9 cellular contexts compared by ENCODE assay signal in the genomic region with DNA sequence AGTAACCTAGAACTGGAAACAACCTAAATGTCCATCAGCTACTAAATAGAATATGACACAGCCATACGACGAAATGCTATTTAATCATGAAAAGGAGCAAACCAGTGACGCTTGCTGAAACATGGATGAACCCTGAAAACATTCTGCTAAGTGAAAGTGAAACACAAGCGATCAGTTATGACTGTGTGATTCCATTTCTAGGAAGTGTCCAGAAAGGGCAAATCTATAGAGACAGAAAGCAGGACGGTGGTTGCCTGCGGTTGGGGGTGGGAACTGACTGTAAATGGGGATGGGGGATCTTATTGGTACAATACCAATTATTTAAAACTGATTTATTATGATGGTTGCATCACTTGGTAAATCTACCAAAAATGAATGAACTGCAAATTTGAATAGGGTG.
DNase-seq lines count a peak whose midpoint lies in the region; ATAC-seq, FAIRE-seq and TF ChIP-seq lines count a peak whose summit lies in the region.
"Had no signal": no experiment of that assay in that cellular context is flagged by ENCODE, and none has a peak within 500 bp of the region (broad histone marks: within the 10 kb centered on the region; RNA-seq: fewer than 3 reads in every experiment).

No MANE protein-coding gene starts in this region.

- H3K4me3 ChIP-seq in Karpas-422 (ENCODE audit: low read length) (no peak overlapping the region), BE2C (ENCODE audit: low read depth, low read length) (no peak overlapping the region)

- H3K27me3 Mint-ChIP-seq in T-cell (no peaks in the 10 kb centered on the region), natural killer cell (ENCODE audit: low read depth in 2 of 2) (no peaks in the 10 kb centered on the region)

- no peak for DNase-seq in GM18507 (ENCODE audit: extremely low spot score, insufficient read length, low read depth)
- no peak for DNase-seq in T-cell
- no peak for DNase-seq in natural killer cell
- DNase-seq in NCI-H2227 (lab: John Stamatoyannopoulos, UW; ENCODE audit: unreplicated experiment), result no peak
- DNase-seq in Karpas-422, result no peak
- DNase-seq in effector CD4-positive, alpha-beta T cell, result no peak
- DNase-seq in BE2C, result no peak

- H3K36me3 ChIP-seq in Karpas-422 (ENCODE audit: insufficient read depth, low read length) (no peaks in the 10 kb centered on the region), BE2C (no peaks in the 10 kb centered on the region)

- H3K4me2 ChIP-seq in Karpas-422 (ENCODE audit: low read depth, low read length, poor library complexity, severe bottlenecking), result no peak overlapping the region

- ATAC-seq in HG02678 (IDR thresholded peaks at IDR 0.05; ENCODE audit: unreplicated experiment), result peak; percentile 73
- peak; percentile 42 to 60 (median 53) for ATAC-seq in T-cell (replicated peaks in 1 of 4)
- ATAC-seq in natural killer cell, result peak; percentile 73 to 78 (median 77)

- intact Hi-C loops in natural killer cell (cut with micrococcal nuclease), result loop anchor here (5.0 kb wide), 2 partner anchors 48 to 72 kb away; no protein-coding TSS in a partner anchor

- H3K4me1 ChIP-seq in Karpas-422 (ENCODE audit: low read length) (peaks cover 4% of the 10 kb centered on the region; the same call in 1 of the 2 replicates), BE2C (no peaks in the 10 kb centered on the region)

- no peak overlapping the region for H3K9ac ChIP-seq in Karpas-422 (ENCODE audit: low read length)

- POLR2A ChIA-PET in T-cell (lab: Charles Lee), result interaction anchor here in 1 of 2 donors (0.6 kb wide), 1 partner anchor 28 kb away, joined by 3 read pairs; no protein-coding TSS in a partner anchor

- TF ChIP-seq CTCF in natural killer cell (IDR thresholded peaks at IDR 0.05) (no peak), BE2C (IDR thresholded peaks at IDR 0.05; ENCODE audit: low read depth, low read length) (no peak)

- H3K9me3 Mint-ChIP-seq in T-cell (no peaks in the 10 kb centered on the region), natural killer cell (no peaks in the 10 kb centered on the region)

- no peaks in the 10 kb centered on the region for H3K9me2 ChIP-seq in Karpas-422 (replicated peaks; ENCODE audit: insufficient read depth, low read length)

- no peak overlapping the region for H2AFZ ChIP-seq in Karpas-422 (ENCODE audit: low read length)

- H3K27me3 ChIP-seq in Karpas-422 (ENCODE audit: low read length), result no peaks in the 10 kb centered on the region
- H3K27me3 ChIP-seq in BE2C, result no peaks in the 10 kb centered on the region

- H3K4me1 Mint-ChIP-seq in T-cell (peaks cover 83 to 90% (median 87%) of the 10 kb centered on the region in 3 donors), natural killer cell (peaks cover 72 to 73% of the 10 kb centered on the region in 2 donors)

- H4K20me1 ChIP-seq in Karpas-422 (ENCODE audit: insufficient read depth, low read depth, low read length), result no peaks in the 10 kb centered on the region

- H3K27ac Mint-ChIP-seq in T-cell, result peak overlapping the region; percentile 84 to 85
- peak overlapping the region; percentile 76 to 92 for H3K27ac Mint-ChIP-seq in natural killer cell

- peak overlapping the region; percentile 72 to 85 (median 80) for H3K4me3 Mint-ChIP-seq in T-cell
- peak overlapping the region; percentile 91 for H3K4me3 Mint-ChIP-seq in natural killer cell

- H3K9me3 ChIP-seq in Karpas-422 (ENCODE audit: low read length), result no peaks in the 10 kb centered on the region
- no peaks in the 10 kb centered on the region for H3K9me3 ChIP-seq in BE2C

- CTCF ChIA-PET in T-cell (lab: Charles Lee), result interaction anchor here (0.6 to 5.6 kb wide), 5 partner anchors 18 to 48 kb away, joined by 3 to 38 read pairs (median 4); no protein-coding TSS in a partner anchor

- FAIRE-seq in GM18507 (lab: Jason Lieb, UNC), result peak; percentile 77
- FAIRE-seq: keratinocyte had no signal

- H3K36me3 Mint-ChIP-seq in T-cell (peaks cover 28% of the 10 kb centered on the region), natural killer cell (no peaks in the 10 kb centered on the region)

- no peaks in the 10 kb centered on the region for H3K79me2 ChIP-seq in Karpas-422 (ENCODE audit: low read length)

- H3K27ac ChIP-seq in Karpas-422 (ENCODE audit: low read length), result no peak overlapping the region
